Comparison of ENCODE assay signal across 1 cellular context in the genomic region with DNA sequence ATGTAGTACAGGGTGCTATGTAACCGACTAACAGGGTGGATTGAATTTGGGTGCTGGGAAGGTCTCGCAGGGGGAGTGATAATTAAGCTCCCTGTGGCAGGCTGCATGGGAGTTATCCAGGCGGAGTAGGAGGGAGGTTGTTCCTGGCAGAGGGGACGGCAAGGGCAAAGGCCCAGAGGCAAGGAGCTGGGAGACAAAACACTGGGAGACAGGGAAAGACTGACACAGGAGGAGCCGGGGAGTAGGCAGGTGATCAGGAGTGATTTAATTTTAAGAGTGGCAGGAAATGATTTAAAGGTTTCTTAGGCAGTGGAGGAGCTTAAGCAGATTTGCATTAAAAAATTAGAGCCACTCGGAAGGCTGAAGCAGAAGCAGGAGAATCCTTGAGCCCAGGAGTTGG.
TF ChIP-seq lines count a peak whose summit lies in the region.

No MANE protein-coding gene starts in this region.

TF ChIP-seq in GM23338, 12 proteins besides CTCF, POLR2A, EP300 and RAD21 (continued from another document):
- TF ChIP-seq, protein P1, sequence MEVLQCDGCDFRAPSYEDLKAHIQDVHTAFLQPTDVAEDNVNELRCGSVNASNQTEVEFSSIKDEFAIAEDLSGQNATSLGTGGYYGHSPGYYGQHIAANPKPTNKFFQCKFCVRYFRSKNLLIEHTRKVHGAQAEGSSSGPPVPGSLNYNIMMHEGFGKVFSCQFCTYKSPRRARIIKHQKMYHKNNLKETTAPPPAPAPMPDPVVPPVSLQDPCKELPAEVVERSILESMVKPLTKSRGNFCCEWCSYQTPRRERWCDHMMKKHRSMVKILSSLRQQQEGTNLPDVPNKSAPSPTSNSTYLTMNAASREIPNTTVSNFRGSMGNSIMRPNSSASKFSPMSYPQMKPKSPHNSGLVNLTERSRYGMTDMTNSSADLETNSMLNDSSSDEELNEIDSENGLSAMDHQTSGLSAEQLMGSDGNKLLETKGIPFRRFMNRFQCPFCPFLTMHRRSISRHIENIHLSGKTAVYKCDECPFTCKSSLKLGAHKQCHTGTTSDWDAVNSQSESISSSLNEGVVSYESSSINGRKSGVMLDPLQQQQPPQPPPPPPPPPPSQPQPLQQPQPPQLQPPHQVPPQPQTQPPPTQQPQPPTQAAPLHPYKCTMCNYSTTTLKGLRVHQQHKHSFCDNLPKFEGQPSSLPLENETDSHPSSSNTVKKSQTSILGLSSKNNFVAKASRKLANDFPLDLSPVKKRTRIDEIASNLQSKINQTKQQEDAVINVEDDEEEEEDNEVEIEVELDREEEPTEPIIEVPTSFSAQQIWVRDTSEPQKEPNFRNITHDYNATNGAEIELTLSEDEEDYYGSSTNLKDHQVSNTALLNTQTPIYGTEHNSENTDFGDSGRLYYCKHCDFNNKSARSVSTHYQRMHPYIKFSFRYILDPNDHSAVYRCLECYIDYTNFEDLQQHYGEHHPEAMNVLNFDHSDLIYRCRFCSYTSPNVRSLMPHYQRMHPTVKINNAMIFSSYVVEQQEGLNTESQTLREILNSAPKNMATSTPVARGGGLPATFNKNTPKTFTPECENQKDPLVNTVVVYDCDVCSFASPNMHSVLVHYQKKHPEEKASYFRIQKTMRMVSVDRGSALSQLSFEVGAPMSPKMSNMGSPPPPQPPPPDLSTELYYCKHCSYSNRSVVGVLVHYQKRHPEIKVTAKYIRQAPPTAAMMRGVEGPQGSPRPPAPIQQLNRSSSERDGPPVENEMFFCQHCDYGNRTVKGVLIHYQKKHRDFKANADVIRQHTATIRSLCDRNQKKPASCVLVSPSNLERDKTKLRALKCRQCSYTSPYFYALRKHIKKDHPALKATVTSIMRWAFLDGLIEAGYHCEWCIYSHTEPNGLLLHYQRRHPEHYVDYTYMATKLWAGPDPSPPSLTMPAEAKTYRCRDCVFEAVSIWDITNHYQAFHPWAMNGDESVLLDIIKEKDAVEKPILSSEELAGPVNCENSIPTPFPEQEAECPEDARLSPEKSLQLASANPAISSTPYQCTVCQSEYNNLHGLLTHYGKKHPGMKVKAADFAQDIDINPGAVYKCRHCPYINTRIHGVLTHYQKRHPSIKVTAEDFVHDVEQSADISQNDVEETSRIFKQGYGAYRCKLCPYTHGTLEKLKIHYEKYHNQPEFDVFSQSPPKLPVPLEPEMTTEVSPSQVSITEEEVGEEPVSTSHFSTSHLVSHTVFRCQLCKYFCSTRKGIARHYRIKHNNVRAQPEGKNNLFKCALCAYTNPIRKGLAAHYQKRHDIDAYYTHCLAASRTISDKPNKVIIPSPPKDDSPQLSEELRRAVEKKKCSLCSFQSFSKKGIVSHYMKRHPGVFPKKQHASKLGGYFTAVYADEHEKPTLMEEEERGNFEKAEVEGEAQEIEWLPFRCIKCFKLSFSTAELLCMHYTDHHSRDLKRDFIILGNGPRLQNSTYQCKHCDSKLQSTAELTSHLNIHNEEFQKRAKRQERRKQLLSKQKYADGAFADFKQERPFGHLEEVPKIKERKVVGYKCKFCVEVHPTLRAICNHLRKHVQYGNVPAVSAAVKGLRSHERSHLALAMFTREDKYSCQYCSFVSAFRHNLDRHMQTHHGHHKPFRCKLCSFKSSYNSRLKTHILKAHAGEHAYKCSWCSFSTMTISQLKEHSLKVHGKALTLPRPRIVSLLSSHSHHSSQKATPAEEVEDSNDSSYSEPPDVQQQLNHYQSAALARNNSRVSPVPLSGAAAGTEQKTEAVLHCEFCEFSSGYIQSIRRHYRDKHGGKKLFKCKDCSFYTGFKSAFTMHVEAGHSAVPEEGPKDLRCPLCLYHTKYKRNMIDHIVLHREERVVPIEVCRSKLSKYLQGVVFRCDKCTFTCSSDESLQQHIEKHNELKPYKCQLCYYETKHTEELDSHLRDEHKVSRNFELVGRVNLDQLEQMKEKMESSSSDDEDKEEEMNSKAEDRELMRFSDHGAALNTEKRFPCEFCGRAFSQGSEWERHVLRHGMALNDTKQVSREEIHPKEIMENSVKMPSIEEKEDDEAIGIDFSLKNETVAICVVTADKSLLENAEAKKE (CRISPR knock-in tag; IDR thresholded peaks at IDR 0.05), result no peak
- TF ChIP-seq STAT1 (IDR thresholded peaks at IDR 0.05; ENCODE audit: unreplicated experiment) (no peak), ZNF331 (CRISPR knock-in tag; IDR thresholded peaks at IDR 0.05; ENCODE audit: low read depth) (no peak), EZH2 (IDR thresholded peaks at IDR 0.05; ENCODE audit: low read depth, unreplicated experiment) (no peak), NANOG (IDR thresholded peaks at IDR 0.05; ENCODE audit: borderline replicate concordance) (no peak)
